Comparison of ENCODE assay signal across 1 cellular context in genomic region chr7:6430271-6430940, GRCh38.
TF ChIP-seq lines count a peak whose summit lies in the region.

No MANE protein-coding gene starts in this region.

TF ChIP-seq in endothelial cell of umbilical vein, 7 proteins besides CTCF, POLR2A, EP300 and RAD21:
- no peak for TF ChIP-seq MYC (IDR thresholded peaks at IDR 0.05; ENCODE audit: low read depth, low read length)
- no peak for TF ChIP-seq GATA2 (IDR thresholded peaks at IDR 0.05; ENCODE audit: insufficient read depth, insufficient read length, low read depth, low read length)
- no peak for TF ChIP-seq POLR2AphosphoS5 (IDR thresholded peaks at IDR 0.05; ENCODE audit: insufficient read depth, low read depth, low read length)
- TF ChIP-seq, protein P1, sequence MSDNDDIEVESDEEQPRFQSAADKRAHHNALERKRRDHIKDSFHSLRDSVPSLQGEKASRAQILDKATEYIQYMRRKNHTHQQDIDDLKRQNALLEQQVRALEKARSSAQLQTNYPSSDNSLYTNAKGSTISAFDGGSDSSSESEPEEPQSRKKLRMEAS (IDR thresholded peaks at IDR 0.05; ENCODE audit: insufficient read depth, insufficient read length) = no peak
- no peak for TF ChIP-seq EZH2 (IDR thresholded peaks at IDR 0.05; ENCODE audit: borderline replicate concordance, low read depth, low read length, severe bottlenecking)
- TF ChIP-seq JUN (IDR thresholded peaks at IDR 0.05; ENCODE audit: borderline replicate concordance, insufficient read depth, insufficient read length, low read depth) = no peak
- no peak for TF ChIP-seq FOS (IDR thresholded peaks at IDR 0.05; ENCODE audit: borderline replicate concordance, insufficient read depth, low read length)
TF ChIP-seq in endothelial cell of umbilical vein: peak in this region for 0.
